In genomic region chr7:24874791-24875190, GRCh38 we compare ENCODE assay signal across 33 cellular contexts.
"Had no signal": no experiment of that assay in that cellular context is flagged by ENCODE, and none has a peak within 500 bp of the region (broad histone marks: within the 10 kb centered on the region; RNA-seq: fewer than 3 reads in every experiment).

No MANE protein-coding gene starts in this region.

- H3K36me3 ChIP-seq: ascending aorta, cardiac muscle cell, colonic mucosa had no signal

- ATAC-seq: activated CD8-positive, alpha-beta T cell treated with anti-CD3 and anti-CD28 coated beads for 36 hours; Panc1; SK-N-SH treated with all-trans-retinoic acid at 6 μM for 48 hours had no signal

- H3K27me3 ChIP-seq: ascending aorta, cardiac muscle cell, colonic mucosa had no signal

- H3K27ac Mint-ChIP-seq: activated CD4-positive, alpha-beta T cell treated with anti-CD3 and anti-CD28 coated beads, Interleukin-2, amount 10 ng/mL, durations not matched to agents 24 days and 14 days; activated CD8-positive, alpha-beta T cell treated with anti-CD3 and anti-CD28 coated beads for 36 hours; activated naive CD4-positive, alpha-beta T cell treated with anti-CD3 and anti-CD28 coated beads, Interleukin-2, amount 50 U/mL, for 24 hours; activated naive CD8-positive, alpha-beta T cell treated with anti-CD3 and anti-CD28 coated beads, Interleukin-2, amount 10 ng/mL, durations not matched to agents 7 days and 5 days; activated T-cell treated with anti-CD3 and anti-CD28 coated beads, Interleukin-2, amount 50 U/mL, for 24 hours; activated T-helper 2 cell treated with anti-CD3 and anti-CD28 coated beads, Interferon-gamma antibody, Interleukin-2, Interleukin-4, amounts not matched to agents 10 μg/mL and 5 μg/mL and 100 μg/mL, durations not matched to agents 14 hours and 24 hours and 36 hours had no signal

- H3K4me1 ChIP-seq: ascending aorta, colonic mucosa had no signal

- H3K4me3 ChIP-seq: ascending aorta, cardiac muscle cell, colonic mucosa had no signal

- H3K27ac ChIP-seq: ascending aorta, cardiac muscle cell, colonic mucosa, WERI-Rb-1 had no signal

- H3K27me3 Mint-ChIP-seq: activated CD4-positive, alpha-beta T cell treated with anti-CD3 and anti-CD28 coated beads, Interleukin-2, amount 10 ng/mL, durations not matched to agents 24 days and 14 days; activated CD8-positive, alpha-beta T cell treated with anti-CD3 and anti-CD28 coated beads for 36 hours; activated naive CD4-positive, alpha-beta T cell treated with anti-CD3 and anti-CD28 coated beads, Interleukin-2, amount 50 U/mL, for 24 hours; activated naive CD8-positive, alpha-beta T cell treated with anti-CD3 and anti-CD28 coated beads, Interleukin-2, amount 10 ng/mL, durations not matched to agents 7 days and 5 days; activated T-cell treated with anti-CD3 and anti-CD28 coated beads, Interleukin-2, amount 50 U/mL, for 24 hours; central memory CD8-positive, alpha-beta T cell had no signal

- H3K4me3 Mint-ChIP-seq: activated CD4-positive, alpha-beta T cell treated with anti-CD3 and anti-CD28 coated beads, Interleukin-2, amount 10 ng/mL, durations not matched to agents 24 days and 14 days; activated CD8-positive, alpha-beta T cell treated with anti-CD3 and anti-CD28 coated beads for 36 hours; activated naive CD4-positive, alpha-beta T cell treated with anti-CD3 and anti-CD28 coated beads, Interleukin-2, amount 50 U/mL, for 24 hours; activated naive CD8-positive, alpha-beta T cell treated with anti-CD3 and anti-CD28 coated beads, Interleukin-2, amount 10 ng/mL, durations not matched to agents 7 days and 5 days; activated T-cell treated with anti-CD3 and anti-CD28 coated beads, Interleukin-2, amount 50 U/mL, for 24 hours; central memory CD8-positive, alpha-beta T cell had no signal

- DNase-seq: activated CD4-positive, alpha-beta T cell treated with anti-CD3 and anti-CD28 coated beads, Interleukin-2, amount 10 ng/mL, durations not matched to agents 24 days and 14 days; activated CD4-positive, alpha-beta T cell treated with anti-CD3 and anti-CD28 coated beads, Interleukin-2, amount 50 U/mL, for 4 hours; activated CD4-positive, CD25-positive, alpha-beta regulatory T cell; activated CD8-positive, alpha-beta T cell treated with anti-CD3 and anti-CD28 coated beads for 36 hours; activated gamma-delta T cell; activated naive CD4-positive, alpha-beta T cell treated with Interleukin-2 at 50 U/mL for 16 hours; activated naive CD8-positive, alpha-beta T cell treated with anti-CD3 and anti-CD28 coated beads, Interleukin-2, amount 10 ng/mL, durations not matched to agents 7 days and 5 days; activated T-cell treated with anti-CD3 and anti-CD28 coated beads, Interleukin-2, amount 50 U/mL, for 24 hours; amygdala; colonic mucosa; Kasumi-1; KBM-7; MM.1S; NCI-H1092 treated with DMSO at 0.1 percent for 48 hours; NCI-H187 treated with DMSO at 0.1 percent for 48 hours; NCI-H2081; NCI-H345; NCI-H526; NCI-H748 treated with DMSO at 0.1 percent for 48 hours; NK-92 treated with Interleukin-12 subunit alpha and Interleukin-12 subunit beta, amount 100 ng/mL, for 24 hours; OCI-M1; SHP77 treated with DMSO at 0.1 percent for 48 hours; SW 1271; T-helper 1 cell; T1000; WERI-Rb-1 had no signal

- H3K9me3 ChIP-seq: ascending aorta, colonic mucosa had no signal
